ENCODE assay signal across 8 cellular contexts in the genomic region with DNA sequence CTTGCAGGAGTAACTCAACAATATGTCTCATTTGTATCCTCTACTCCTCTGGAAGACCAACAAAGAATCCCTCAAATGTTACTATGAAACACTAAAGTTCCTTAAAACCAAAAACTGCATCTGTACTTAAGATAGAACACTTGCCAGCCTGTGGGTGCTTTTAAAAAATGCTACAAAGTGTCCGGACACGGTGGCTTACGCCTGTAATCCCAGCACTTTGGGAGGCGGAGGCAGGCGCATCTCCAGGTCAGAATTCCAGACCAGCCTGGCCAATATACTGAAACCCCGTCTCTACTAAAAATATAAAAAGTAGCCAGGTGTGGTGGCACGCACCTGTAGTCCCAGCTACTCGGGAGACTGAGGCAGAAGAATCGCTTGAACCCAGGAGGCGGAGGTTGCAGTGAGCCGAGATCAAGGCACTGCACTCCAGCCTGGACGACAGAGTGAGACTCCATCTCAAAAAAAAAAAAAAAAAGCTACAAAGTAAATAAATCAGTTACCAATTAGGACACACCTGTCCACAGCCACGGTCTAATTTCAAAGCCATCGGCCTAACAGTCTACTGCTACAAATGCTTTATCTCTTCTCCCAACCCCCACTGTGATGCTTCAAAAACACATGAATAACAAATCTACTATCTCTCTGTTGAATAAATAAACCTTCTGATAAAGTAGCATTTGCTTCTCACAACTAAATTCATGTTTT. TPM values are rescaled to one million over a fixed set of nuclear protein-coding genes. Genes with fewer than 3 reads are reported as not detected.
A peak's percentile ranks its signal among the peaks of the same experiment; 100 is the strongest.
DNase-seq lines count a peak whose midpoint lies in the region; ATAC-seq and TF ChIP-seq lines count a peak whose summit lies in the region.
"Not testable (repeated sequence)": the region's sequence is repeated elsewhere in the genome, so short reads cannot be mapped to it uniquely, and the experiment has no call there.

No MANE protein-coding gene starts in this region.

- not testable (repeated sequence) for H3K9me3 ChIP-seq in H9 (ENCODE audit: control insufficient read depth, low read depth, low read length); SK-N-SH; esophagus muscularis mucosa; sigmoid colon

- TF ChIP-seq CTCF in H9 (conservative IDR thresholded peaks at IDR 0.05); SK-N-SH (IDR thresholded peaks at IDR 0.05); esophagus muscularis mucosa (IDR thresholded peaks at IDR 0.05); sigmoid colon (IDR thresholded peaks at IDR 0.05): not testable (repeated sequence)

- not testable (repeated sequence) for TF ChIP-seq RAD21 in SK-N-SH (IDR thresholded peaks at IDR 0.05; ENCODE audit: low read length)

- H3K56ac ChIP-seq in H9 (ENCODE audit: insufficient read length, low read depth, low read length) = not testable (repeated sequence)

- not testable (repeated sequence) for H3K27ac ChIP-seq in ACC112 (ENCODE audit: low read depth, low read length); H9 (ENCODE audit: insufficient read length, low read depth, low read length); SK-N-SH (ENCODE audit: low read depth in 2 of 2, low read length in 1 of 2)
- peak overlapping the region in 3 of 4 donors; percentile 10 to 97 (median 94) for H3K27ac ChIP-seq in esophagus muscularis mucosa (replicated peaks in 1 of 4)
- peak overlapping the region in 3 of 4 donors; percentile 89 to 92 (median 91) for H3K27ac ChIP-seq in sigmoid colon

- not testable (repeated sequence) for H2BK20ac ChIP-seq in H9 (ENCODE audit: low read depth, low read length, poor library complexity, severe bottlenecking)

- H3F3A ChIP-seq in SK-N-SH (replicated peaks; ENCODE audit: insufficient read depth) = not testable (repeated sequence)

- not testable (repeated sequence) for H2AK5ac ChIP-seq in H9 (ENCODE audit: insufficient read length, low read length)

- H3K4me3 ChIP-seq in ACC112 (ENCODE audit: low read depth, low read length) = peak overlapping the region; percentile 94
- not testable (repeated sequence) for H3K4me3 ChIP-seq in SK-N-SH (ENCODE audit: low read depth in 2 of 2, low read length in 1 of 2); sigmoid colon
- peak overlapping the region in 2 of 4 donors; percentile 16 to 73 for H3K4me3 ChIP-seq in esophagus muscularis mucosa

- peak overlapping the region; percentile 95 to 98 for H3K4me3 Mint-ChIP-seq in H9
- peak overlapping the region; percentile 99 for H3K4me3 Mint-ChIP-seq in activated naive CD8-positive, alpha-beta T cell treated with anti-CD3 and anti-CD28 coated beads, Interleukin-2, amount 50 U/mL, for 24 hours

- POLR2A ChIA-PET in SK-N-SH (lab: Yijun Ruan, JAX) = not testable (repeated sequence)

- H3K79me2 ChIP-seq in ACC112 (ENCODE audit: control insufficient read depth, insufficient read depth, low read length, unreplicated experiment) = peaks cover 78% of the 10 kb centered on the region
- H3K79me2 ChIP-seq in H9 (ENCODE audit: insufficient read depth, low read length) = peaks cover 65% of the 10 kb centered on the region
- H3K79me2 ChIP-seq in SK-N-SH (ENCODE audit: insufficient read depth) = peaks cover 81% of the 10 kb centered on the region

- H3K23ac ChIP-seq in H9 (ENCODE audit: insufficient read length, low read depth, low read length) = not testable (repeated sequence)

- not testable (repeated sequence) for H2AFZ ChIP-seq in ACC112 (ENCODE audit: low read length, unreplicated experiment); H9 (ENCODE audit: low read length); SK-N-SH (ENCODE audit: low read depth)

- H3K23me2 ChIP-seq in H9 (ENCODE audit: insufficient read length, low read depth, low read length, poor library complexity, severe bottlenecking) = peaks cover 10% of the 10 kb centered on the region

- not testable (repeated sequence) for H2BK120ac ChIP-seq in H9 (ENCODE audit: low read depth, low read length, poor library complexity, severe bottlenecking)

- not testable (repeated sequence) for H2BK5ac ChIP-seq in H9 (ENCODE audit: insufficient read length, low read length)

- intact Hi-C loops in esophagus muscularis mucosa (cut with DNase I) = loop anchor here (5.0 to 10.0 kb wide), 3 partner anchors 55 to 95 kb away; no protein-coding TSS in a partner anchor
- intact Hi-C loops in sigmoid colon (cut with DNase I) = loop anchor here (10.0 kb wide), 2 partner anchors 98 to 232 kb away; a partner anchor contains a TSS

- H3K18ac ChIP-seq in H9 (ENCODE audit: insufficient read length, low read depth, low read length) = not testable (repeated sequence)

- H3K36me3 ChIP-seq in ACC112 (ENCODE audit: insufficient read depth, low read length) (peaks cover 13% of the 10 kb centered on the region), SK-N-SH (replicated peaks in 1 of 2; ENCODE audit: control insufficient read depth in 1 of 2, insufficient read depth in 2 of 2, low read length in 1 of 2) (peaks cover 10 to 25% of the 10 kb centered on the region in 2 experiments), esophagus muscularis mucosa (peaks cover 7 to 18% (median 16%) of the 10 kb centered on the region in 4 donors), sigmoid colon (peaks cover 8 to 18% (median 16%) of the 10 kb centered on the region in 4 donors)

- H3K4me1 Mint-ChIP-seq in H9 = peaks cover 17 to 28% of the 10 kb centered on the region in 2 experiments
- peaks cover 57% of the 10 kb centered on the region for H3K4me1 Mint-ChIP-seq in activated naive CD8-positive, alpha-beta T cell treated with anti-CD3 and anti-CD28 coated beads, Interleukin-2, amount 50 U/mL, for 24 hours

- WGBS in H9 (ENCODE audit: extremely low coverage, insufficient read length, low lambda C conversion rate) = no CpG with 5 or more reads among the region's 14 CpGs
- 76% methylated on average over 14 of the region's 14 CpGs for WGBS in SK-N-SH (ENCODE audit: low lambda C conversion rate)
- WGBS in esophagus muscularis mucosa = 74% methylated on average over 14 of the region's 14 CpGs
- 15 to 54% methylated on average over 14 of the region's 14 CpGs for WGBS in sigmoid colon, 2 donors

- DNase-seq in H9; SK-N-SH; activated naive CD8-positive, alpha-beta T cell treated with anti-CD3 and anti-CD28 coated beads, Interleukin-2, amount 50 U/mL, for 24 hours; esophagus muscularis mucosa (ENCODE audit: extremely low spot score); sigmoid colon: not testable (repeated sequence)
- peak; percentile 10 to 66 for DNase-seq in NCI-H2081 (lab: John Stamatoyannopoulos, UW)
- peak; percentile 30 for DNase-seq in mesenteric fat pad (ENCODE audit: low spot score)

- H3K9ac ChIP-seq in H9 (ENCODE audit: extremely low read depth, insufficient read length, low read length); SK-N-SH: not testable (repeated sequence)

- peak overlapping the region in 2 of 3 experiments; percentile 66 to 97; a peak in 1 of 7 replicates for H3K27ac Mint-ChIP-seq in H9
- H3K27ac Mint-ChIP-seq in activated naive CD8-positive, alpha-beta T cell treated with anti-CD3 and anti-CD28 coated beads, Interleukin-2, amount 50 U/mL, for 24 hours = peak overlapping the region; percentile 62

- H3K79me1 ChIP-seq in H9 (ENCODE audit: insufficient read depth, low read depth, low read length, poor library complexity, severe bottlenecking) = not testable (repeated sequence)

- not testable (repeated sequence) for H3K9me3 Mint-ChIP-seq in H9; activated naive CD8-positive, alpha-beta T cell treated with anti-CD3 and anti-CD28 coated beads, Interleukin-2, amount 50 U/mL, for 24 hours

- not testable (repeated sequence) for H4K91ac ChIP-seq in H9 (ENCODE audit: insufficient read length, low read depth, low read length)

- not testable (repeated sequence) for H3T11ph ChIP-seq in H9 (ENCODE audit: low read length)

- H4K20me1 ChIP-seq in H9 (ENCODE audit: control insufficient read depth, insufficient read depth, insufficient read length) = not testable (repeated sequence)
- peaks cover 68% of the 10 kb centered on the region for H4K20me1 ChIP-seq in SK-N-SH (ENCODE audit: insufficient read depth)

- not testable (repeated sequence) for H4K5ac ChIP-seq in H9 (ENCODE audit: insufficient read length, low read depth, low read length)

- H3K4ac ChIP-seq in H9 (ENCODE audit: low read depth, low read length) = not testable (repeated sequence)

- TF ChIP-seq POLR2A in esophagus muscularis mucosa (IDR thresholded peaks at IDR 0.05; ENCODE audit: low read depth); sigmoid colon (IDR thresholded peaks at IDR 0.05): not testable (repeated sequence)

- CTCF ChIA-PET in SK-N-SH (lab: Yijun Ruan, JAX) = interaction anchor here (1.4 kb wide), 1 partner anchor 64 kb away, joined by 3 read pairs; no protein-coding TSS in a partner anchor

- H3K4me1 ChIP-seq in ACC112 (ENCODE audit: control insufficient read depth, insufficient read depth, low read length, unreplicated experiment) (peaks cover 10% of the 10 kb centered on the region), esophagus muscularis mucosa (peaks cover 31 to 75% (median 68%) of the 10 kb centered on the region in 4 donors), sigmoid colon (peaks cover 0 to 61% (median 53%) of the 10 kb centered on the region in 4 donors)
- H3K4me1 ChIP-seq in H9 (ENCODE audit: insufficient read depth, low read length); SK-N-SH (ENCODE audit: control insufficient read depth in 1 of 2, insufficient read depth in 2 of 2, low read depth in 1 of 2, low read length in 1 of 2): not testable (repeated sequence)

- not testable (repeated sequence) for H3K14ac ChIP-seq in H9 (ENCODE audit: insufficient read depth, low read length)

- not testable (repeated sequence) for H3K27me3 ChIP-seq in ACC112 (ENCODE audit: insufficient read depth, low read length); H9 (ENCODE audit: insufficient read depth, low read length); SK-N-SH (ENCODE audit: insufficient read depth); esophagus muscularis mucosa; sigmoid colon

- not testable (repeated sequence) for H4K8ac ChIP-seq in H9 (replicated peaks; ENCODE audit: insufficient read length, low read depth, low read length)

- not testable (repeated sequence) for H2BK12ac ChIP-seq in H9 (ENCODE audit: insufficient read length, low read depth, low read length)

- not testable (repeated sequence) for TF ChIP-seq EP300 in SK-N-SH (IDR thresholded peaks at IDR 0.05; ENCODE audit: borderline replicate concordance in 1 of 2, low read depth in 1 of 2, low read length in 1 of 2); esophagus muscularis mucosa (IDR thresholded peaks at IDR 0.05); sigmoid colon (IDR thresholded peaks at IDR 0.05)

- H2BK15ac ChIP-seq in H9 (ENCODE audit: low read depth, low read length) = not testable (repeated sequence)

- H3K36me3 Mint-ChIP-seq in H9 (ENCODE audit: insufficient read depth in 1 of 3, low read depth in 3 of 3) = peaks cover 28 to 35% (median 34%) of the 10 kb centered on the region in 3 experiments
- H3K36me3 Mint-ChIP-seq in activated naive CD8-positive, alpha-beta T cell treated with anti-CD3 and anti-CD28 coated beads, Interleukin-2, amount 50 U/mL, for 24 hours (ENCODE audit: low read depth) = peaks cover 37% of the 10 kb centered on the region

- H3K27me3 Mint-ChIP-seq in H9 (ENCODE audit: low read depth); activated naive CD8-positive, alpha-beta T cell treated with anti-CD3 and anti-CD28 coated beads, Interleukin-2, amount 50 U/mL, for 24 hours: not testable (repeated sequence)

- not testable (repeated sequence) for ATAC-seq in activated naive CD8-positive, alpha-beta T cell treated with anti-CD3 and anti-CD28 coated beads, Interleukin-2, amount 50 U/mL, for 24 hours

- not testable (repeated sequence) for H3K9me2 ChIP-seq in SK-N-SH

- peak overlapping the region; percentile 60 for H3K4me2 ChIP-seq in H9 (ENCODE audit: insufficient read depth, insufficient read length, low read length)
- peak overlapping the region; percentile 66 for H3K4me2 ChIP-seq in SK-N-SH

RNA-seq across cellular contexts. Expression of a gene that starts 3.2 kb away (rescaled TPM):
- total RNA-seq in H9 (2021) (158 and 164 TPM in 2 replicates), esophagus muscularis mucosa (100 to 1,000 TPM in 1 of 4 donors, 10 to 100 TPM in 3; 71.7 to 112 (median 83.0) TPM), mesenteric fat pad (114 TPM), sigmoid colon (10 to 100 TPM; 66.4 to 89.5 (median 70.4) TPM)
- polyA plus RNA-seq in SK-N-SH (2012; rRNA removed) (51.0 and 66.7 TPM in 2 replicates), sigmoid colon (10 to 100 TPM; 16.9 to 41.3 (median 17.4) TPM)
- 42.6 and 45.2 TPM in 2 replicates for polyA plus RNA-seq in SK-N-SH (2012; cell fraction: cytosol; rRNA removed)
- polyA plus RNA-seq in SK-N-SH (2012; cell fraction: nucleus; rRNA removed) = 119 and 122 TPM in 2 replicates
